8 cellular contexts compared by ENCODE assay signal in genomic region chr22:41523464-41524221, GRCh38. TPM values are rescaled to one million over a fixed set of nuclear protein-coding genes. Genes with fewer than 3 reads are reported as not detected.
A peak's percentile ranks its signal among the peaks of the same experiment; 100 is the strongest.
DNase-seq lines count a peak whose midpoint lies in the region; FAIRE-seq and TF ChIP-seq lines count a peak whose summit lies in the region.
"Had no signal": no experiment of that assay in that cellular context is flagged by ENCODE, and none has a peak within 500 bp of the region (broad histone marks: within the 10 kb centered on the region; RNA-seq: fewer than 3 reads in every experiment).

No MANE protein-coding gene starts in this region.

- H3K27me3 Mint-ChIP-seq in HFFc6 (ENCODE audit: insufficient read depth), result peaks cover 30% of the 10 kb centered on the region

- no peak; the same call in 1 of the 2 replicates for TF ChIP-seq CTCF in HFFc6 (IDR thresholded peaks at IDR 0.05)
- peak; percentile 10 for TF ChIP-seq CTCF in brain microvascular endothelial cell (IDR thresholded peaks at IDR 0.05; ENCODE audit: low read depth, low read length, missing control alignments)
- no peak for TF ChIP-seq CTCF in liver (IDR thresholded peaks at IDR 0.05; ENCODE audit: low read depth, low read length, missing input control)

- in situ Hi-C loops in brain microvascular endothelial cell (cut with HindIII; ENCODE audit: low pct_ligation_motif_present, low sequenced_read_pairs), result no loop called here

- H3K36me3 Mint-ChIP-seq in HFFc6 (ENCODE audit: low read depth), result peaks cover 2% of the 10 kb centered on the region; the same call in 1 of the 2 replicates

- H3K4me3 ChIP-seq in brain microvascular endothelial cell (ENCODE audit: low read depth, low read length) (no peak overlapping the region), liver (ENCODE audit: low read depth in 1 of 3, low read length in 3 of 3) (no peak overlapping the region)

- peaks cover 4 to 45% (median 39%) of the 10 kb centered on the region in 4 donors for H3K4me1 ChIP-seq in liver (ENCODE audit: control insufficient read depth in 4 of 4, insufficient read depth in 4 of 4, low read length in 3 of 4)

- no peaks in the 10 kb centered on the region for H3K9me3 Mint-ChIP-seq in HFFc6

- no peaks in the 10 kb centered on the region for H3K27me3 ChIP-seq in brain microvascular endothelial cell (replicated peaks)
- H3K27me3 ChIP-seq in liver (ENCODE audit: control insufficient read depth in 4 of 4, insufficient read depth in 4 of 4, low read length in 3 of 4), result no peaks in the 10 kb centered on the region

- no peaks in the 10 kb centered on the region for H3K9me3 ChIP-seq in liver (ENCODE audit: control insufficient read depth in 4 of 4, low read length in 3 of 4)

- no peak for FAIRE-seq in urothelium cell line (lab: Jason Lieb, UNC)

- 64% methylated on average over 21 of the region's 21 CpGs for WGBS in liver

- H3K27ac Mint-ChIP-seq in HFFc6, result peak overlapping the region; percentile 69

- H3K27ac ChIP-seq in brain microvascular endothelial cell (peak overlapping the region; percentile 88), liver (ENCODE audit: low read depth in 1 of 2, low read length in 2 of 2) (peak overlapping the region; percentile 62 to 68), temporal lobe (ENCODE audit: low read depth, low read length) (peak overlapping the region; percentile 95)

- H3K4me3 Mint-ChIP-seq in HFFc6, result no peak overlapping the region

- H3K9ac ChIP-seq in liver (ENCODE audit: low read depth in 1 of 2, low read length in 2 of 2), result peak overlapping the region in 1 of 2 donors; percentile 4

- H3K36me3 ChIP-seq in brain microvascular endothelial cell (replicated peaks) (peaks cover 35% of the 10 kb centered on the region), liver (ENCODE audit: control insufficient read depth in 4 of 4, insufficient read depth in 3 of 4, low read depth in 1 of 4, low read length in 3 of 4) (peaks cover 12 to 47% (median 26%) of the 10 kb centered on the region in 4 donors)

- TF ChIP-seq RAD21 in liver (IDR thresholded peaks at IDR 0.05), result no peak

- peak; percentile 51 for DNase-seq in HFFc6
- DNase-seq in brain microvascular endothelial cell, result peak; percentile 71
- no peak for DNase-seq in NCI-H748 treated with DMSO at 0.1 percent for 48 hours (lab: John Stamatoyannopoulos, UW)
- DNase-seq in HuH-7 (ENCODE audit: low spot score), result no peak
- DNase-seq in urothelium cell line (ENCODE audit: low spot score), result no peak
- DNase-seq: NCI-H774 had no signal

- H3K4me1 Mint-ChIP-seq in HFFc6 (ENCODE audit: low read depth), result peaks cover 11% of the 10 kb centered on the region

TF ChIP-seq in liver, 16 proteins besides CTCF, POLR2A, EP300 and RAD21:
- TF ChIP-seq YY1 (IDR thresholded peaks at IDR 0.05) (no peak), MAX (IDR thresholded peaks at IDR 0.05) (no peak), GABPA (IDR thresholded peaks at IDR 0.05 in 1 of 2, conservative IDR thresholded peaks at IDR 0.05 in 1 of 2) (no peak), NR2F2 (IDR thresholded peaks at IDR 0.05) (peak; percentile 67)

RNA-seq across cellular contexts. Expression of gene POLR3H, which starts 20.6 kb away (rescaled TPM):
- total RNA-seq in HFFc6 (2021; fragmentation: NEBNext Ultra II Directional; extraction: Animal tissue kit (Norgen Biotek cat#: 25700)), result 10 to 100 TPM; 50.9 to 72.1 (median 56.0) TPM
- total RNA-seq in liver (10 to 100 TPM; 11.7 to 21.9 TPM), temporal lobe (20.4 TPM)
- polyA plus RNA-seq in liver, result 10 to 100 TPM; 32.2 to 37.7 TPM

RNA-seq across cellular contexts. Expression of gene CSDC2, which starts 37.2 kb away (rescaled TPM):
- 1 to 10 TPM; 3.4 to 7.9 (median 4.2) TPM for total RNA-seq in HFFc6 (2021; fragmentation: NEBNext Ultra II Directional; extraction: Animal tissue kit (Norgen Biotek cat#: 25700))
- total RNA-seq in liver, result under 1 TPM; 0.17 to 0.33 TPM
- 10 to 100 TPM in 1 of 2 donors, under 1 TPM in 1; 0.42 to 12.2 TPM for polyA plus RNA-seq in liver
- total RNA-seq in temporal lobe, result 11.8 TPM

RNA-seq across cellular contexts. Expression of gene ACO2, which starts 54.7 kb away (rescaled TPM):
- total RNA-seq in HFFc6 (2021; fragmentation: NEBNext Ultra II Directional; extraction: Animal tissue kit (Norgen Biotek cat#: 25700)), result 10 to 100 TPM; 72.3 to 87.4 (median 78.7) TPM
- total RNA-seq in liver (10 to 100 TPM; 62.8 to 75.1 TPM), temporal lobe (72.5 TPM)
- polyA plus RNA-seq in liver, result 10 to 100 TPM; 45.3 to 76.1 TPM

RNA-seq across cellular contexts. Expression of gene PHF5A, which starts 55.2 kb away (rescaled TPM):
- total RNA-seq in HFFc6 (2021; fragmentation: NEBNext Ultra II Directional; extraction: Animal tissue kit (Norgen Biotek cat#: 25700)), result 10 to 100 TPM; 40.0 to 58.4 (median 55.3) TPM
- total RNA-seq in liver (10 to 100 TPM; 27.3 to 31.7 TPM), temporal lobe (25.6 TPM)
- polyA plus RNA-seq in liver, result 10 to 100 TPM; 15.8 to 19.1 TPM

Comparison
In these comparisons a context has a peak if more than half of its experiments do, and no peak if none do; other contexts are left out.
1. DNase-seq: peak in HFFc6 (single experiment) and brain microvascular endothelial cell (single experiment); none in NCI-H748 treated with DMSO at 0.1 percent for 48 hours (single experiment), HuH-7 (single experiment) and urothelium cell line (single experiment).
2. Peak in every context shown above with its lines, with median percentiles within 50 percentile points of each other: H3K27ac ChIP-seq.